ENCODE assay signal across 12 cellular contexts in the genomic region with DNA sequence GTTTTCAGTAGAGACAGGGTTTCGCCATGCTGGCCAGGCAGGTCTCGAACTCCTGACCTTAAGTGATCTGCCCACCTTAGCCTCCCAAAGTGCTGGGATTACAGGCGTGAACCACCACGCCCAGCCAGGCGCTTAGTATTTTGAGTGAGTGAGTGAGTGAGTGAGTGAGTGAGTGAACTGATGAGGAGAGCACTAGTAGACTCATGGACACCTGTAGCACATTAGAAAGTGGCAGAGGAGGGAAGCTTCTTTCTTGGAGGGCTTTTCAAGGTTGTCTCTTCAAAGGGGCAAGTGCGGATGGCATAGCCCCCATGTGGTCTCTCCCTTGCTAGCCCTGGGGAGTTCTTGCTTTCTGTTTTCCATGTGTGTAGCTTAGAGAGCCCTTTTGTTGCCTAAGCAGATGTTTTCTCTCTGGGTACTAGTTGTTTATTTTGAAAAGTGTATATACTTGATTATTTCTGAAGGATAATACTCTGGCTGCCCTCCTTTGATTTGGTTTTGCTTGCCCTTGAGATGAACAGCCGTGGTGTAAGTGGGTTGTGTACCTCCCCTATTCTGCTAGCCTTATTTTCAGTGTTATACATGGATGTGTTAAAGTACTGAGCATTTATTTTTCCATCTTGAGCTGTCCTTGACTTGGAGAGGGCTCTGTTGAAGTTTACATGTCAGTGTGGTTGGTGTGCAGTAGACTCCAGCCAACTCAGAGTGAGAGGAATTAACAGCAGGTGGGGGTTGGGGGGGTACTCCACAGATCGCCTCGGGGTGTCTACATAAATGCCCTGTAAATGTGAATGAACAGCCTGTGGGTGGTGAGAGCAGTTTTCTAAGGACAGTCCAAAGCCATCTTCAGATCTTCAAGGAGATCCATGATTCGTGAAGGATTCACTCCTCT. TPM values are rescaled to one million over a fixed set of nuclear protein-coding genes. Genes with fewer than 3 reads are reported as not detected.
DNase-seq lines count a peak whose midpoint lies in the region; ATAC-seq and TF ChIP-seq lines count a peak whose summit lies in the region.
"Had no signal": no experiment of that assay in that cellular context is flagged by ENCODE, and none has a peak within 500 bp of the region (broad histone marks: within the 10 kb centered on the region; RNA-seq: fewer than 3 reads in every experiment).

No MANE protein-coding gene starts in this region.

- ATAC-seq in stimulated activated effector memory CD8-positive, alpha-beta T cell treated with anti-CD3 and anti-CD28 coated beads, Interleukin-12 subunit alpha, Interleukin-12 subunit beta, amount 100 ng/mL, for 72 hours: no peak

- H3K4me3 Mint-ChIP-seq in activated naive CD4-positive, alpha-beta T cell treated with anti-CD3 and anti-CD28 coated beads for 36 hours: no peak overlapping the region
- no peak overlapping the region for H3K4me3 Mint-ChIP-seq in glutamatergic neuron (ENCODE audit: unreplicated experiment)
- no peak overlapping the region for H3K4me3 Mint-ChIP-seq in stimulated activated effector memory CD8-positive, alpha-beta T cell treated with anti-CD3 and anti-CD28 coated beads, Interleukin-12 subunit alpha, Interleukin-12 subunit beta, amount 100 ng/mL, for 72 hours

- no peaks in the 10 kb centered on the region for H3K27me3 Mint-ChIP-seq in activated naive CD4-positive, alpha-beta T cell treated with anti-CD3 and anti-CD28 coated beads for 36 hours (ENCODE audit: low read depth)
- peaks cover 13% of the 10 kb centered on the region for H3K27me3 Mint-ChIP-seq in glutamatergic neuron (ENCODE audit: unreplicated experiment)

- CTCF ChIA-PET in activated naive CD4-positive, alpha-beta T cell treated with anti-CD3 and anti-CD28 coated beads for 36 hours (lab: Charles Lee): no interaction called here

- peaks cover 53% of the 10 kb centered on the region for H3K36me3 ChIP-seq in SK-N-MC (ENCODE audit: insufficient read depth, low read length)
- H3K36me3 ChIP-seq: ovary had no signal

- no peak for TF ChIP-seq CTCF in glutamatergic neuron (IDR thresholded peaks at IDR 0.05; ENCODE audit: partially characterized antibody, unreplicated experiment)

- no peak overlapping the region for H3K4me3 ChIP-seq in SK-N-MC
- H3K4me3 ChIP-seq: ovary had no signal

- H3K4me1 Mint-ChIP-seq in activated naive CD4-positive, alpha-beta T cell treated with anti-CD3 and anti-CD28 coated beads for 36 hours (ENCODE audit: low read depth): peaks cover 46% of the 10 kb centered on the region
- peaks cover 41% of the 10 kb centered on the region for H3K4me1 Mint-ChIP-seq in glutamatergic neuron (ENCODE audit: low read depth, unreplicated experiment)
- H3K4me1 Mint-ChIP-seq in stimulated activated effector memory CD8-positive, alpha-beta T cell treated with anti-CD3 and anti-CD28 coated beads, Interleukin-12 subunit alpha, Interleukin-12 subunit beta, amount 100 ng/mL, for 72 hours: peaks cover 53% of the 10 kb centered on the region

- H3K27ac ChIP-seq in SK-N-MC: peak overlapping the region; percentile 71

- intact Hi-C loops in activated naive CD4-positive, alpha-beta T cell treated with anti-CD3 and anti-CD28 coated beads for 36 hours (cut with micrococcal nuclease): no loop called here

- no peaks in the 10 kb centered on the region for H3K9me3 Mint-ChIP-seq in activated naive CD4-positive, alpha-beta T cell treated with anti-CD3 and anti-CD28 coated beads for 36 hours
- H3K9me3 Mint-ChIP-seq in glutamatergic neuron (ENCODE audit: unreplicated experiment): peaks cover 20% of the 10 kb centered on the region
- no peaks in the 10 kb centered on the region for H3K9me3 Mint-ChIP-seq in stimulated activated effector memory CD8-positive, alpha-beta T cell treated with anti-CD3 and anti-CD28 coated beads, Interleukin-12 subunit alpha, Interleukin-12 subunit beta, amount 100 ng/mL, for 72 hours

- no peak for DNase-seq in activated naive CD4-positive, alpha-beta T cell treated with anti-CD3 and anti-CD28 coated beads for 36 hours
- DNase-seq in activated naive CD4-positive, alpha-beta T cell treated with anti-CD3 and anti-CD28 coated beads, Interleukin-2, amount 50 U/mL, for 16 hours: no peak
- DNase-seq in SK-N-MC (ENCODE audit: low read depth, low spot score): no peak
- no peak for DNase-seq in glutamatergic neuron
- DNase-seq in stimulated activated effector memory CD8-positive, alpha-beta T cell treated with anti-CD3 and anti-CD28 coated beads, Interleukin-12 subunit alpha, Interleukin-12 subunit beta, amount 100 ng/mL, for 72 hours (ENCODE audit: low spot score in 2 of 2): no peak
- no peak for DNase-seq in COR-L47 (lab: John Stamatoyannopoulos, UW)
- DNase-seq in ureter (ENCODE audit: low spot score): no peak
- no peak for DNase-seq in NCI-H2029 (lab: John Stamatoyannopoulos, UW)
- DNase-seq: GDM1, KG1, NCI-H187 treated with DMSO at 0.1 percent for 48 hours had no signal

- no peaks in the 10 kb centered on the region for H3K9me3 ChIP-seq in SK-N-MC (ENCODE audit: low read depth, low read length)
- H3K9me3 ChIP-seq: ovary had no signal

- H3K9ac ChIP-seq in SK-N-MC (ENCODE audit: insufficient read length): no peak overlapping the region

- peaks cover 20% of the 10 kb centered on the region for H3K36me3 Mint-ChIP-seq in activated naive CD4-positive, alpha-beta T cell treated with anti-CD3 and anti-CD28 coated beads for 36 hours (ENCODE audit: low read depth)
- H3K36me3 Mint-ChIP-seq in glutamatergic neuron (ENCODE audit: unreplicated experiment): no peaks in the 10 kb centered on the region
- H3K36me3 Mint-ChIP-seq in stimulated activated effector memory CD8-positive, alpha-beta T cell treated with anti-CD3 and anti-CD28 coated beads, Interleukin-12 subunit alpha, Interleukin-12 subunit beta, amount 100 ng/mL, for 72 hours: peaks cover 65% of the 10 kb centered on the region

- H3K27ac Mint-ChIP-seq in activated naive CD4-positive, alpha-beta T cell treated with anti-CD3 and anti-CD28 coated beads for 36 hours: peak overlapping the region; percentile 9
- H3K27ac Mint-ChIP-seq in glutamatergic neuron (ENCODE audit: unreplicated experiment): peak overlapping the region; percentile 82
- H3K27ac Mint-ChIP-seq in stimulated activated effector memory CD8-positive, alpha-beta T cell treated with anti-CD3 and anti-CD28 coated beads, Interleukin-12 subunit alpha, Interleukin-12 subunit beta, amount 100 ng/mL, for 72 hours: peak overlapping the region; percentile 86

RNA-seq across cellular contexts. Expression of gene PRRC2B, which starts 35.5 kb away (rescaled TPM):
- 100 to 1,000 TPM; 157 to 171 TPM for total RNA-seq in activated naive CD4-positive, alpha-beta T cell treated with anti-CD3 and anti-CD28 coated beads for 36 hours
- total RNA-seq in glutamatergic neuron (ENCODE audit: unreplicated experiment) (489 TPM), ureter (215 TPM)

Comparison
In these comparisons a context has a peak if more than half of its experiments do, and no peak if none do; other contexts are left out.
1. H3K27ac Mint-ChIP-seq: peak in every context shown above with its lines; median percentile 86 in stimulated activated effector memory CD8-positive, alpha-beta T cell treated with anti-CD3 and anti-CD28 coated beads, Interleukin-12 subunit alpha, Interleukin-12 subunit beta, amount 100 ng/mL, for 72 hours; 82 in glutamatergic neuron; 9 in activated naive CD4-positive, alpha-beta T cell treated with anti-CD3 and anti-CD28 coated beads for 36 hours.